Comparison of ENCODE assay signal across 1 cellular context in genomic region chr10:43754569-43755260, GRCh38.
TF ChIP-seq lines count a peak whose summit lies in the region.

No MANE protein-coding gene starts in this region.

TF ChIP-seq in H1, 55 proteins besides CTCF, POLR2A, EP300 and RAD21 (continued from another document):
- TF ChIP-seq CHD7 (IDR thresholded peaks at IDR 0.05; ENCODE audit: insufficient replicate concordance, low read length) (peak; percentile 53), RXRA (IDR thresholded peaks at IDR 0.05; ENCODE audit: insufficient read depth, low read depth, low read length) (0 out of 2 replicates have a peak, but pooled peaks have one; percentile 17)
